ENCODE assay signal across 34 cellular contexts in genomic region chr1:3430406-3430805, GRCh38. TPM values are rescaled to one million over a fixed set of nuclear protein-coding genes. Genes with fewer than 3 reads are reported as not detected.
"Had no signal": no experiment of that assay in that cellular context is flagged by ENCODE, and none has a peak within 500 bp of the region (broad histone marks: within the 10 kb centered on the region; RNA-seq: fewer than 3 reads in every experiment).

No MANE protein-coding gene starts in this region.

- H3K27ac ChIP-seq: ascending aorta, breast epithelium, cardiac muscle cell, esophagus muscularis mucosa, foreskin keratinocyte, gastrocnemius medialis, heart left ventricle, WERI-Rb-1 had no signal

- H3K4me1 ChIP-seq: ascending aorta, breast epithelium, esophagus muscularis mucosa, foreskin keratinocyte, gastrocnemius medialis, heart left ventricle had no signal

- DNase-seq: activated B cell treated with CpG ODN at 0.5 μM for 24 hours; activated CD4-positive, alpha-beta T cell treated with anti-CD3 and anti-CD28 coated beads for 48 hours; activated CD4-positive, alpha-beta T cell treated with anti-CD3 and anti-CD28 coated beads, Interleukin-2, amount 50 U/mL, for 1 hour; activated CD4-positive, alpha-beta T cell treated with anti-CD3 and anti-CD28 coated beads, Interleukin-2, amount 50 U/mL, for 48 hours; activated CD8-positive, alpha-beta memory T cell treated with anti-CD3 and anti-CD28 coated beads for 24 hours; activated CD8-positive, alpha-beta T cell treated with anti-CD3 and anti-CD28 coated beads for 36 hours; activated effector memory CD4-positive, alpha-beta T cell treated with Interleukin-2 at 50 U/mL for 16 hours; activated gamma-delta T cell treated with Interleukin-2 at 50 U/mL for 16 hours; activated naive CD4-positive, alpha-beta T cell treated with anti-CD3 and anti-CD28 coated beads, Interleukin-2, amount 50 U/mL, for 16 hours; activated naive CD4-positive, alpha-beta T cell treated with Interleukin-2 at 50 U/mL for 16 hours; activated T-cell treated with anti-CD3 and anti-CD28 coated beads, Interleukin-2, amount 50 U/mL, for 4 hours; cortex of kidney; dermis blood vessel endothelial cell; effector CD4-positive, alpha-beta T cell; effector memory CD8-positive, alpha-beta T cell; erythroblast; foreskin keratinocyte; gastrocnemius medialis; glutamatergic neuron; T-helper 1 cell; T-helper 17 cell; T1000; WERI-Rb-1 had no signal

- H3K9me3 Mint-ChIP-seq: activated B cell treated with CpG ODN at 0.5 μM for 24 hours; activated CD8-positive, alpha-beta T cell treated with anti-CD3 and anti-CD28 coated beads for 36 hours; activated T-cell treated with anti-CD3 and anti-CD28 coated beads, Interleukin-2, amount 50 U/mL, for 4 hours; activated T-helper 17 cell treated with anti-CD3 and anti-CD28 coated beads, Interleukin-2, amount 50 U/mL, for 72 hours; brain; central memory CD8-positive, alpha-beta T cell; effector memory CD8-positive, alpha-beta T cell; T-helper 2 cell treated with Interferon-gamma antibody and Interleukin-4, amounts not matched to agents 5 μg/mL and 100 μg/mL, for 36 hours had no signal

- H3K4me3 ChIP-seq: ascending aorta, breast epithelium, cardiac muscle cell, esophagus muscularis mucosa, gastrocnemius medialis, heart left ventricle had no signal

- H3K36me3 ChIP-seq: breast epithelium, gastrocnemius medialis, WERI-Rb-1 had no signal

- H3K36me3 Mint-ChIP-seq: activated naive CD8-positive, alpha-beta T cell; brain had no signal

- H3K9me3 ChIP-seq: ascending aorta, breast epithelium, esophagus muscularis mucosa, gastrocnemius medialis, heart left ventricle had no signal

- H3K4me3 Mint-ChIP-seq: activated B cell treated with CpG ODN at 0.5 μM for 24 hours; activated CD8-positive, alpha-beta T cell treated with anti-CD3 and anti-CD28 coated beads for 36 hours; activated naive CD8-positive, alpha-beta T cell; activated T-cell treated with anti-CD3 and anti-CD28 coated beads, Interleukin-2, amount 50 U/mL, for 4 hours; activated T-helper 17 cell treated with anti-CD3 and anti-CD28 coated beads, Interleukin-2, amount 50 U/mL, for 72 hours; brain; central memory CD8-positive, alpha-beta T cell; effector memory CD8-positive, alpha-beta T cell; T-helper 17 cell; T-helper 2 cell treated with Interferon-gamma antibody and Interleukin-4, amounts not matched to agents 5 μg/mL and 100 μg/mL, for 36 hours had no signal

- H3K27me3 Mint-ChIP-seq: activated B cell treated with CpG ODN at 0.5 μM for 24 hours; activated CD8-positive, alpha-beta T cell treated with anti-CD3 and anti-CD28 coated beads for 36 hours; activated naive CD8-positive, alpha-beta T cell; activated T-helper 17 cell treated with anti-CD3 and anti-CD28 coated beads, Interleukin-2, amount 50 U/mL, for 72 hours; brain; central memory CD8-positive, alpha-beta T cell; T-helper 17 cell had no signal

- H3K4me1 Mint-ChIP-seq: activated B cell treated with CpG ODN at 0.5 μM for 24 hours; activated T-helper 17 cell treated with anti-CD3 and anti-CD28 coated beads, Interleukin-2, amount 50 U/mL, for 72 hours; central memory CD8-positive, alpha-beta T cell had no signal

- ATAC-seq: activated CD4-positive, CD25-positive, alpha-beta regulatory T cell treated with anti-CD3 and anti-CD28 coated beads, Interleukin-2, amount 50 U/mL, for 24 hours; activated CD8-positive, alpha-beta T cell treated with anti-CD3 and anti-CD28 coated beads for 36 hours; activated T-cell treated with anti-CD3 and anti-CD28 coated beads, Interleukin-2, amount 50 U/mL, for 4 hours; activated T-helper 17 cell treated with anti-CD3 and anti-CD28 coated beads, Interleukin-2, amount 50 U/mL, for 72 hours; effector memory CD8-positive, alpha-beta T cell; foreskin keratinocyte; gastrocnemius medialis; heart left ventricle; T-helper 17 cell had no signal

- H3K27me3 ChIP-seq: ascending aorta, cardiac muscle cell, foreskin keratinocyte, heart left ventricle had no signal

- H3K27ac Mint-ChIP-seq: activated B cell treated with CpG ODN at 0.5 μM for 24 hours; activated CD8-positive, alpha-beta T cell treated with anti-CD3 and anti-CD28 coated beads for 36 hours; activated naive CD8-positive, alpha-beta T cell; activated T-helper 17 cell treated with anti-CD3 and anti-CD28 coated beads, Interleukin-2, amount 50 U/mL, for 72 hours; brain; effector memory CD8-positive, alpha-beta T cell; T-helper 17 cell; T-helper 2 cell treated with Interferon-gamma antibody and Interleukin-4, amounts not matched to agents 5 μg/mL and 100 μg/mL, for 36 hours had no signal

RNA-seq across cellular contexts. Expression of gene ARHGEF16, which starts 24.1 kb away (rescaled TPM):
- total RNA-seq: activated B cell treated with CpG ODN at 0.5 μM for 24 hours; activated CD8-positive, alpha-beta T cell treated with anti-CD3 and anti-CD28 coated beads for 36 hours; ascending aorta had no signal
